19 cellular contexts compared by ENCODE assay signal in the genomic region with DNA sequence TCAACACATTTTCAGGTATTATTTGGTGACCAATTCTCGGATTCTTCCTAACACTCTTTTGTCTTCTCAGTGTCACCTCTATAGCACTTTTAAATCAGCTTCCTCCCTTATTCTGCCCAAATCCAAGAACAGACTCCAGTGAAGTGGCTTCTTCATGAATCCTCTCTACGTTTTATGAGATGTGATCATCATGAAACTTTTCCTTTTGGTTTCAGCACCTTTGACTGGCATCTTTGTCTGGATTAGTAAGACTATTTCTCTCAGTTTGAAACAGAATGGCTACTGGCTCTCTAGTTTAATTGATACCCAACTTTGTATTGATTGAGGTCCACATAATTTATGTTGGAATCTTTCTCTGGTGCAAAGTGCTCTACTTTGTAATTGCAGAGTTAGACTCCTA. TPM values are rescaled to one million over a fixed set of nuclear protein-coding genes. Genes with fewer than 3 reads are reported as not detected.
DNase-seq lines count a peak whose midpoint lies in the region; ATAC-seq, FAIRE-seq and TF ChIP-seq lines count a peak whose summit lies in the region.
"Had no signal": no experiment of that assay in that cellular context is flagged by ENCODE, and none has a peak within 500 bp of the region (broad histone marks: within the 10 kb centered on the region; RNA-seq: fewer than 3 reads in every experiment).

No MANE protein-coding gene starts in this region.

- in situ Hi-C loops in GM12878 (cut with MboI) = no loop called here

- SMC1A ChIA-PET in GM12878 (lab: Charles Lee; ENCODE audit: uncharacterized antibody, unreplicated experiment) = interaction anchor here (0.7 to 4.6 kb wide), 27 partner anchors 11 to 583 kb away, joined by 3 to 37 read pairs (median 4); partner anchors contain the start of gene EOMES

- H3K4me3 Mint-ChIP-seq in activated CD8-positive, alpha-beta memory T cell treated with anti-CD3 and anti-CD28 coated beads, Interleukin-2, amount 10 ng/mL, durations not matched to agents 7 days and 5 days = peak overlapping the region; percentile 25
- H3K4me3 Mint-ChIP-seq in natural killer cell treated with Interleukin-12 subunit alpha and Interleukin-12 subunit beta and Interleukin-15 and Interleukin-18, amount 100 ng/mL, for 72 hours = peak overlapping the region; percentile 73
- H3K4me3 Mint-ChIP-seq: CD4-positive, alpha-beta T cell; IgD-negative memory B cell had no signal

- POLR2A ChIA-PET in GM12878 (lab: Charles Lee) = interaction anchor here (0.7 to 1.2 kb wide), 4 partner anchors 36 to 572 kb away, joined by 3 read pairs; no protein-coding TSS in a partner anchor

- no peaks in the 10 kb centered on the region for H3K4me1 ChIP-seq in GM12878 (ENCODE audit: control insufficient read depth, insufficient read depth, low read length)
- H3K4me1 ChIP-seq: BE2C, SJCRH30 had no signal

- H3K4me2 ChIP-seq in GM12878 (ENCODE audit: control insufficient read depth, insufficient read depth) = no peak overlapping the region

- DNase-seq in activated CD8-positive, alpha-beta memory T cell treated with anti-CD3 and anti-CD28 coated beads, Interleukin-2, amount 10 ng/mL, durations not matched to agents 7 days and 5 days = no peak
- DNase-seq in activated CD8-positive, alpha-beta memory T cell treated with anti-CD3 and anti-CD28 coated beads, Interleukin-2, amount 50 U/mL, for 48 hours = no peak
- no peak for DNase-seq in GM12878 (ENCODE audit: low read depth, low spot score)
- DNase-seq in natural killer cell treated with Interleukin-12 subunit alpha and Interleukin-12 subunit beta and Interleukin-15 and Interleukin-18, amount 100 ng/mL, for 72 hours (ENCODE audit: low spot score) = no peak
- DNase-seq in NCI-H226 = no peak
- no peak for DNase-seq in D341Med (ENCODE audit: low spot score)
- DNase-seq in NCI-H146 (lab: John Stamatoyannopoulos, UW) = no peak
- DNase-seq: 8988T; BE2C; Calu3; CD4-positive, alpha-beta T cell; MG63; NCI-H1048; NCI-H1436; NCI-H2171 had no signal

- H3K27me3 Mint-ChIP-seq in activated CD8-positive, alpha-beta memory T cell treated with anti-CD3 and anti-CD28 coated beads, Interleukin-2, amount 10 ng/mL, durations not matched to agents 7 days and 5 days = no peaks in the 10 kb centered on the region
- no peaks in the 10 kb centered on the region for H3K27me3 Mint-ChIP-seq in natural killer cell treated with Interleukin-12 subunit alpha and Interleukin-12 subunit beta and Interleukin-15 and Interleukin-18, amount 100 ng/mL, for 72 hours
- H3K27me3 Mint-ChIP-seq: CD4-positive, alpha-beta T cell; IgD-negative memory B cell had no signal

- TF ChIP-seq RAD21 in GM12878 (IDR thresholded peaks at IDR 0.05; ENCODE audit: insufficient read depth, low read depth, low read length) = no peak

- peaks cover 0 to 4% of the 10 kb centered on the region in 2 experiments; a peak in 3 of 4 replicates for H3K36me3 ChIP-seq in GM12878 (ENCODE audit: control insufficient read depth in 2 of 2, insufficient read depth in 2 of 2, low read length in 1 of 2)
- H3K36me3 ChIP-seq: BE2C, MG63 had no signal

- RAD21 ChIA-PET in GM12878 (lab: Charles Lee; ENCODE audit: unreplicated experiment) = interaction anchor here (0.8 to 7.4 kb wide), 22 partner anchors 7 to 575 kb away, joined by 3 to 62 read pairs (median 5); partner anchors contain the start of gene EOMES

- intact Hi-C loops in GM12878 (cut with micrococcal nuclease; ENCODE audit: unreplicated experiment) = loop anchor here (2.0 to 5.0 kb wide), 4 partner anchors 40 to 275 kb away; no protein-coding TSS in a partner anchor

- TF ChIP-seq POLR2A in GM12878 (IDR thresholded peaks at IDR 0.05; ENCODE audit: low read depth, low read length) = no peak

- peaks cover 14% of the 10 kb centered on the region for H3K4me1 Mint-ChIP-seq in activated CD8-positive, alpha-beta memory T cell treated with anti-CD3 and anti-CD28 coated beads, Interleukin-2, amount 10 ng/mL, durations not matched to agents 7 days and 5 days
- H3K4me1 Mint-ChIP-seq in natural killer cell treated with Interleukin-12 subunit alpha and Interleukin-12 subunit beta and Interleukin-15 and Interleukin-18, amount 100 ng/mL, for 72 hours (ENCODE audit: low read depth in 2 of 2) = peaks cover 41 to 49% of the 10 kb centered on the region in 2 donors

- H3K36me3 Mint-ChIP-seq in activated CD8-positive, alpha-beta memory T cell treated with anti-CD3 and anti-CD28 coated beads, Interleukin-2, amount 10 ng/mL, durations not matched to agents 7 days and 5 days = peaks cover 19% of the 10 kb centered on the region
- peaks cover 6% of the 10 kb centered on the region for H3K36me3 Mint-ChIP-seq in natural killer cell treated with Interleukin-12 subunit alpha and Interleukin-12 subunit beta and Interleukin-15 and Interleukin-18, amount 100 ng/mL, for 72 hours

- no peaks in the 10 kb centered on the region for H3K27me3 ChIP-seq in GM12878 (replicated peaks in 1 of 2; ENCODE audit: control insufficient read depth in 2 of 2, insufficient read depth in 2 of 2, low read length in 1 of 2)
- H3K27me3 ChIP-seq: BE2C, MG63, SJCRH30 had no signal

- H3K79me2 ChIP-seq in GM12878 (ENCODE audit: control insufficient read depth, insufficient read depth, low read length) = no peaks in the 10 kb centered on the region

- H3K27ac Mint-ChIP-seq in activated CD8-positive, alpha-beta memory T cell treated with anti-CD3 and anti-CD28 coated beads, Interleukin-2, amount 10 ng/mL, durations not matched to agents 7 days and 5 days = peak overlapping the region; percentile 22
- peak overlapping the region; percentile 63 to 84 for H3K27ac Mint-ChIP-seq in natural killer cell treated with Interleukin-12 subunit alpha and Interleukin-12 subunit beta and Interleukin-15 and Interleukin-18, amount 100 ng/mL, for 72 hours
- H3K27ac Mint-ChIP-seq: CD4-positive, alpha-beta T cell; IgD-negative memory B cell had no signal

- H3K9me3 Mint-ChIP-seq in activated CD8-positive, alpha-beta memory T cell treated with anti-CD3 and anti-CD28 coated beads, Interleukin-2, amount 10 ng/mL, durations not matched to agents 7 days and 5 days (ENCODE audit: low read depth) = no peaks in the 10 kb centered on the region
- H3K9me3 Mint-ChIP-seq in natural killer cell treated with Interleukin-12 subunit alpha and Interleukin-12 subunit beta and Interleukin-15 and Interleukin-18, amount 100 ng/mL, for 72 hours = no peaks in the 10 kb centered on the region
- H3K9me3 Mint-ChIP-seq: CD4-positive, alpha-beta T cell had no signal

- peaks cover 4% of the 10 kb centered on the region; the same call in 2 of the 3 replicates for H3K9me3 ChIP-seq in GM12878 (replicated peaks; ENCODE audit: control insufficient read depth, insufficient read depth, low read length)
- H3K9me3 ChIP-seq: BE2C, SJCRH30 had no signal

- BruUV-seq in GM12878 (replicated peaks; lab: Mats Ljungman, UMichigan) = no TSS peak

- no peaks in the 10 kb centered on the region for H4K20me1 ChIP-seq in GM12878 (ENCODE audit: control insufficient read depth, insufficient read depth)

- H3K9ac ChIP-seq in GM12878 (ENCODE audit: control insufficient read depth, insufficient read depth, low read length) = no peak overlapping the region

- no peak overlapping the region for H3K4me3 ChIP-seq in GM12878
- H3K4me3 ChIP-seq: MG63, SJCRH30 had no signal

- H3K27ac ChIP-seq in GM12878 (ENCODE audit: control insufficient read depth, insufficient read depth) = no peak overlapping the region
- H3K27ac ChIP-seq: SJCRH30 had no signal

- TF ChIP-seq CTCF in GM12878 (IDR thresholded peaks at IDR 0.05 in 2 of 3, conservative IDR thresholded peaks at IDR 0.05 in 1 of 3; ENCODE audit: control insufficient read depth in 2 of 3, extremely low read depth in 1 of 3, insufficient read depth in 1 of 3, low read depth in 3 of 3, low read length in 3 of 3) = no peak

- CTCF ChIA-PET in activated CD8-positive, alpha-beta memory T cell treated with anti-CD3 and anti-CD28 coated beads, Interleukin-2, amount 10 ng/mL, durations not matched to agents 7 days and 5 days (lab: Charles Lee) = interaction anchor here (0.8 to 4.2 kb wide), 10 partner anchors 9 to 574 kb away, joined by 3 to 24 read pairs (median 4); partner anchors contain the start of gene EOMES
- CTCF ChIA-PET in GM12878 (lab: Yijun Ruan, JAX) = interaction anchor here (0.7 to 4.9 kb wide), 21 partner anchors 11 to 605 kb away, joined by 3 to 35 read pairs (median 4); partner anchors contain the start of gene EOMES

- FAIRE-seq in GM12878 (lab: Jason Lieb, UNC) = peak; percentile 56
- FAIRE-seq: HTR-8/SVneo had no signal

- 94% methylated on average over 2 of the region's 2 CpGs for WGBS in GM12878 (ENCODE audit: insufficient coverage, insufficient replicate concordance, low lambda C conversion rate, missing lambda C conversion rate)

- ATAC-seq in activated CD8-positive, alpha-beta memory T cell treated with anti-CD3 and anti-CD28 coated beads, Interleukin-2, amount 10 ng/mL, durations not matched to agents 7 days and 5 days = no peak
- peak; percentile 16 for ATAC-seq in GM19452 (IDR thresholded peaks at IDR 0.05; ENCODE audit: unreplicated experiment)
- ATAC-seq in GM12878 = peak; percentile 31; the same call in 1 of the 3 replicates
- peak; percentile 52 to 79 for ATAC-seq in natural killer cell treated with Interleukin-12 subunit alpha and Interleukin-12 subunit beta and Interleukin-15 and Interleukin-18, amount 100 ng/mL, for 72 hours

- H2AFZ ChIP-seq in GM12878 (ENCODE audit: control insufficient read depth, low read depth, low read length) = no peak overlapping the region

- no peak for TF ChIP-seq EP300 in GM12878 (IDR thresholded peaks at IDR 0.05; ENCODE audit: borderline replicate concordance in 1 of 2, control insufficient read depth in 1 of 2, low read depth in 2 of 2, low read length in 2 of 2)

RNA-seq across cellular contexts. Expression of gene CMC1, which starts 45.6 kb away (rescaled TPM):
- total RNA-seq in activated CD8-positive, alpha-beta memory T cell treated with anti-CD3 and anti-CD28 coated beads, Interleukin-2, amount 10 ng/mL, durations not matched to agents 7 days and 5 days = 10 to 100 TPM; 22.5 to 23.7 TPM
- total RNA-seq in GM12878 (2013; cell fraction: nucleolus; rRNA removed) = 59.0 and 65.7 TPM in 2 replicates
- 12.3 and 13.8 TPM in 2 replicates for total RNA-seq in GM12878 (2014; rRNA removed)
- 15.9 and 16.2 TPM in 2 replicates for total RNA-seq in GM12878 (2014; rRNA removed; fragmentation: Illumina TruSeq; extraction: Trizol)
- 22.9 and 27.1 TPM in 2 replicates for total RNA-seq in GM12878 (2021)
- 13.4 TPM for polyA plus RNA-seq in GM12878 (2011; ENCODE audit: low read depth)
- 84.3 and 148 TPM in 2 replicates for polyA plus RNA-seq in GM12878 (2011; rRNA removed)
- 25.1 and 25.6 TPM in 2 replicates for polyA plus RNA-seq in GM12878 (2011; cell fraction: cytosol; rRNA removed)
- 38.7 and 50.8 TPM in 2 replicates for polyA plus RNA-seq in GM12878 (2011; cell fraction: nucleus; rRNA removed)
- 24.4 and 28.2 TPM in 2 replicates for polyA plus RNA-seq in GM12878 (2012)
- polyA plus RNA-seq in GM12878 (2014; fragmentation: Illumina TruSeq; extraction: Trizol) = 13.0 and 16.3 TPM in 2 replicates
- polyA plus RNA-seq in GM12878 (2014; fragmentation: Nextera tagmentation; extraction: Ambion mirVana) = 10 to 100 TPM; 26.9 to 41.2 TPM
- 31.4 and 32.6 TPM in 2 replicates for polyA plus RNA-seq in GM12878 (2014; rRNA removed)
- 100 to 1,000 TPM in 1 of 2 experiments, 10 to 100 TPM in 1; 94.4 to 118 TPM for polyA plus RNA-seq in GM12878 (2016; fragmentation: Nextera tagmentation; extraction: Ambion mirVana)
- 13.3 and 15.8 TPM in 2 replicates for polyA minus RNA-seq in GM12878 (2011; rRNA and poly(A)+ RNA removed)
- 10.4 and 23.9 TPM in 2 replicates for polyA minus RNA-seq in GM12878 (2011; cell fraction: cytosol; rRNA and poly(A)+ RNA removed)
- 52.2 and 85.2 TPM in 2 replicates for polyA minus RNA-seq in GM12878 (2011; cell fraction: nucleus; rRNA and poly(A)+ RNA removed)
- 10 to 100 TPM; 20.5 to 56.8 TPM for total RNA-seq in natural killer cell treated with Interleukin-12 subunit alpha and Interleukin-12 subunit beta and Interleukin-15 and Interleukin-18, amount 100 ng/mL, for 72 hours
